ENCODE assay signal across 13 cellular contexts in genomic region chr13:110233181-110233641, GRCh38.
DNase-seq lines count a peak whose midpoint lies in the region; ATAC-seq and TF ChIP-seq lines count a peak whose summit lies in the region.
"Had no signal": no experiment of that assay in that cellular context is flagged by ENCODE, and none has a peak within 500 bp of the region (broad histone marks: within the 10 kb centered on the region; RNA-seq: fewer than 3 reads in every experiment).

No MANE protein-coding gene starts in this region.

- ATAC-seq in left cardiac atrium, result peak; percentile 42 to 45
- peak; percentile 81 for ATAC-seq in sciatic nerve
- no peak for ATAC-seq in GM18519 (IDR thresholded peaks at IDR 0.05; ENCODE audit: low FRiP score, unreplicated experiment)
- ATAC-seq: stimulated activated naive CD8-positive, alpha-beta T cell treated with anti-CD3 and anti-CD28 coated beads, Interleukin-15, Interleukin-2, amounts not matched to agents 100 U/mL and 50 U/mL, for 24 hours had no signal

- peak overlapping the region; percentile 68 to 76 for H3K27ac ChIP-seq in ascending aorta

- H3K36me3 ChIP-seq in ascending aorta, result peaks cover 0 to 7% of the 10 kb centered on the region in 2 donors

- H3K4me1 ChIP-seq in ascending aorta, result peaks cover 24 to 50% of the 10 kb centered on the region in 2 donors

- peak overlapping the region; percentile 22 to 39 for H3K4me3 ChIP-seq in ascending aorta

- intact Hi-C loops in ascending aorta (cut with DNase I), result loop anchor here (5.0 kb wide), 1 partner anchor 74 kb away; the partner anchor contains the start of genes COL4A1 and COL4A2
- intact Hi-C loops in left cardiac atrium (cut with DNase I), result loop anchor here in 1 of 2 donors (10.0 kb wide), 1 partner anchor 182 kb away; no protein-coding TSS in a partner anchor
- intact Hi-C loops in sciatic nerve (cut with DNase I), result no loop called here

- peak; percentile 72 for DNase-seq in AG20443 (ENCODE audit: low spot score)
- peak in 1 of 2 donors; percentile 86 for DNase-seq in ascending aorta (ENCODE audit: low spot score in 2 of 2)
- peak; percentile 68 for DNase-seq in left cardiac atrium
- no peak for DNase-seq in sciatic nerve (ENCODE audit: low spot score)
- no peak for DNase-seq in NCI-H146 treated with DMSO at 0.1 percent for 48 hours (lab: John Stamatoyannopoulos, UW; ENCODE audit: unreplicated experiment)
- DNase-seq in AML-193 (lab: John Stamatoyannopoulos, UW), result no peak
- DNase-seq in SKM-1 (lab: John Stamatoyannopoulos, UW; ENCODE audit: unreplicated experiment), result no peak
- DNase-seq: activated CD4-positive, alpha-beta T cell treated with anti-CD3 and anti-CD28 coated beads, Interleukin-2, amount 50 U/mL, for 48 hours; caudate nucleus; NCI-H187; stimulated activated CD4-positive, alpha-beta T cell treated with anti-CD3 and anti-CD28 coated beads, Interleukin-15, amount 100 ng/mL, for 24 hours; stimulated activated naive CD8-positive, alpha-beta T cell treated with anti-CD3 and anti-CD28 coated beads, Interleukin-15, Interleukin-2, amounts not matched to agents 100 U/mL and 50 U/mL, for 24 hours had no signal

- TF ChIP-seq CTCF in ascending aorta (IDR thresholded peaks at IDR 0.05), result no peak

- no peaks in the 10 kb centered on the region for H3K9me3 ChIP-seq in ascending aorta

- no peaks in the 10 kb centered on the region for H3K27me3 ChIP-seq in ascending aorta

Comparison
In these comparisons a context has a peak if more than half of its experiments do, and no peak if none do; other contexts are left out.
1. DNase-seq: peak in AG20443 (single experiment) and left cardiac atrium (single experiment); none in sciatic nerve (single experiment), NCI-H146 treated with DMSO at 0.1 percent for 48 hours (single experiment), AML-193 (0 of 2) and SKM-1 (single experiment).